Comparison of ENCODE assay signal across 1 cellular context in genomic region chr12:8946733-8947132, GRCh38.
TF ChIP-seq lines count a peak whose summit lies in the region.

No MANE protein-coding gene starts in this region.

TF ChIP-seq in GM12878, 131 proteins besides CTCF, POLR2A, EP300 and RAD21:
- no peak for TF ChIP-seq ETV6 (conservative IDR thresholded peaks at IDR 0.05 in 1 of 2, IDR thresholded peaks at IDR 0.05 in 1 of 2; ENCODE audit: borderline replicate concordance in 1 of 2, low read depth in 1 of 2)
- no peak for TF ChIP-seq ZBTB4 (CRISPR knock-in tag; IDR thresholded peaks at IDR 0.05)
- TF ChIP-seq HDAC2 (IDR thresholded peaks at IDR 0.05), result no peak
- peak; percentile 74 for TF ChIP-seq NR2F1 (conservative IDR thresholded peaks at IDR 0.05)
- no peak for TF ChIP-seq ZBTB33 (IDR thresholded peaks at IDR 0.05)
- 0 out of 2 replicates have a peak, but pooled peaks have one; percentile 28 for TF ChIP-seq TCF12 (IDR thresholded peaks at IDR 0.05; ENCODE audit: low read depth, low read length)
- TF ChIP-seq PKNOX1 (IDR thresholded peaks at IDR 0.05), result no peak
- TF ChIP-seq RUNX3 (IDR thresholded peaks at IDR 0.05; ENCODE audit: low read length), result peak; percentile 75
- TF ChIP-seq ZNF687 (IDR thresholded peaks at IDR 0.05), result no peak
- TF ChIP-seq MTA2 (IDR thresholded peaks at IDR 0.05; ENCODE audit: low read depth), result no peak
- no peak for TF ChIP-seq ZNF592 (IDR thresholded peaks at IDR 0.05)
- no peak for TF ChIP-seq HDAC6 (IDR thresholded peaks at IDR 0.05; ENCODE audit: unreplicated experiment)
